1 cellular context compared by ENCODE assay signal in the genomic region with DNA sequence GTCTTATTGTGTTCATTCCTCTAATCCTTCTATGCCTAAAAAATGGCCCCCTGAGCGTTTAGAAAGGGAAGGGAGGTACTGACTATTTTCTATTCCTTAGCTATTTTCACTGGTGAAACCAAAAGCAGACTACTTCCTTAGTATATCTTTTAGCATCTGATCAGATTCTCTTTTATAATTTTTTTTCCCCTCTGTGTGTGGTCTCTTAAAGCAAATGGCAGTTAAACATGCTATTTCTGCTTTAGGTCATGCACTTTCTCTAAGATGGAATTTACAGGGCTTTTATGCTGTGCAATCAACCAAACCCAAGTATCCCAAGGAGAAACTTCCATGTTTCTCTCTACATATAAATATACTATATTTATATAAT.
TF ChIP-seq lines count a peak whose summit lies in the region.

No MANE protein-coding gene starts in this region.

TF ChIP-seq in HepG2, 621 proteins besides CTCF, POLR2A, EP300 and RAD21 (continued from another document):
- no peak for TF ChIP-seq TEAD2 (CRISPR knock-in tag; IDR thresholded peaks at IDR 0.05)
- no peak for TF ChIP-seq ZNF747 (CRISPR knock-in tag; IDR thresholded peaks at IDR 0.05; ENCODE audit: borderline replicate concordance)
TF ChIP-seq in HepG2: peak in this region for 0.
